In genomic region chr1:2593251-2593878, GRCh38 we compare ENCODE assay signal across 1 cellular context.
TF ChIP-seq lines count a peak whose summit lies in the region.

No MANE protein-coding gene starts in this region.

TF ChIP-seq in GM12878, 131 proteins besides CTCF, POLR2A, EP300 and RAD21:
- TF ChIP-seq USF1 (IDR thresholded peaks at IDR 0.05; ENCODE audit: borderline replicate concordance, extremely low read length, insufficient read depth, low read depth, low read length) = no peak
- peak; percentile 13 for TF ChIP-seq MEF2B (IDR thresholded peaks at IDR 0.05; ENCODE audit: partially characterized antibody, poor library complexity, severe bottlenecking)
- no peak for TF ChIP-seq CEBPB (IDR thresholded peaks at IDR 0.05; ENCODE audit: borderline replicate concordance in 1 of 2, low read depth in 2 of 2, low read length in 2 of 2)
- no peak for TF ChIP-seq LARP7 (IDR thresholded peaks at IDR 0.05)
- no peak for TF ChIP-seq SMAD1 (IDR thresholded peaks at IDR 0.05; ENCODE audit: low read depth, partially characterized antibody)
- no peak for TF ChIP-seq MYB (IDR thresholded peaks at IDR 0.05; ENCODE audit: borderline replicate concordance, low read depth, low read length)
- no peak for TF ChIP-seq TCF3 (IDR thresholded peaks at IDR 0.05; ENCODE audit: borderline replicate concordance, insufficient read depth, low read depth, low read length)
